ENCODE assay signal across 8 cellular contexts in the genomic region with DNA sequence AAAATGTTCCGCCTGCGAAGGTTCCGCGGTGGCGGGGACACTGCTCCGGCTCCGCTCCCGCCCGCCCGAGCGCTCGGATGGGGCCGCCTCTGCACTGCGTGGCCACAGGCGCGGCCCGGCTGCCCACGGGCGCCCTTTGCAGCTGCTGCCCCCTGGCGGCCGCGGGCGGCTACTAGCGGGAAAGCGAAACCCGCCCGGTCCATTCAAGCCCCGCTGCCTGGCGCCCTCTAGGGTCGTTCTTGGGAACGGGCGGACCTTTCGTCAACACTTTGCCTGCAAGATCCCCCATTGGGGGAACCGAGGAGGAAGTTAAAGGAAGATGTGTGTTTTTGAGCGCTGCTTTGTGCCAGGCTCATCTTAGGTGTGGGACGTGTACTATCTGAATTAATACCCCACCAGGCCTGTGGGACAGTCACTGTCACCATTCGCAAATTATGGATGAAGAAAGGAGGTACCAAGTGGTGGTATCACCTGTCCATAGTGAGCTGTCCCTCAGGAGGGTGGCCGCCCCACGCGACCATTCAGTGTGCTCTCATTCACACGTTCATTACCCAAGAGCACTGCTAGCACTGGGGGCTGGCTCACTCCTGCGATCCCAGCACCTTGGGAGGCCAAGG. TPM values are rescaled to one million over a fixed set of nuclear protein-coding genes. Genes with fewer than 3 reads are reported as not detected.
A peak's percentile ranks its signal among the peaks of the same experiment; 100 is the strongest.
DNase-seq lines count a peak whose midpoint lies in the region; ATAC-seq lines count a peak whose summit lies in the region.

No MANE protein-coding gene starts in this region.

- peaks cover 5% of the 10 kb centered on the region for H3K36me3 Mint-ChIP-seq in activated CD4-positive, alpha-beta T cell treated with anti-CD3 and anti-CD28 coated beads for 36 hours (ENCODE audit: low read depth)

- no peak overlapping the region for H3K4me3 Mint-ChIP-seq in activated CD4-positive, alpha-beta T cell treated with anti-CD3 and anti-CD28 coated beads for 36 hours

- H3K9me3 Mint-ChIP-seq in activated CD4-positive, alpha-beta T cell treated with anti-CD3 and anti-CD28 coated beads for 36 hours (ENCODE audit: low read depth), result no peaks in the 10 kb centered on the region

- POLR2A ChIA-PET in activated CD4-positive, alpha-beta T cell treated with anti-CD3 and anti-CD28 coated beads for 36 hours (lab: Charles Lee), result interaction anchor here (0.6 to 1.1 kb wide), 3 partner anchors 8 to 25 kb away, joined by 3 to 4 read pairs (median 3); partner anchors contain the start of genes CDCA4 and GPR132

- peak; percentile 44 for DNase-seq in A172 (ENCODE audit: low spot score)
- DNase-seq in NCI-H526 (lab: John Stamatoyannopoulos, UW), result peak; percentile 51 to 95
- DNase-seq in activated CD4-positive, alpha-beta T cell treated with anti-CD3 and anti-CD28 coated beads for 36 hours, result peak; percentile 96
- peak; percentile 85 for DNase-seq in central memory CD4-positive, alpha-beta T cell
- peak; percentile 91 for DNase-seq in left kidney (ENCODE audit: low read depth, low spot score)
- DNase-seq in stimulated activated CD4-positive, alpha-beta T cell treated with anti-CD3 and anti-CD28 coated beads, Interleukin-4, amount 100 ng/mL, for 4 hours, result peak; percentile 83 to 94

- intact Hi-C loops in activated CD4-positive, alpha-beta T cell treated with anti-CD3 and anti-CD28 coated beads for 36 hours (cut with DNase I, micrococcal nuclease), result loop anchor here (1.0 to 2.0 kb wide), 9 partner anchors 20 to 150 kb away; partner anchors contain the start of genes CDCA4 (in 2 of the 2) and CLBA1 (in 1 of the 2)

- ATAC-seq in GM18867 (IDR thresholded peaks at IDR 0.05; ENCODE audit: unreplicated experiment) (peak; percentile 60), HG03439 (IDR thresholded peaks at IDR 0.05; ENCODE audit: unreplicated experiment) (peak; percentile 80)
- peak; percentile 89 for ATAC-seq in activated CD4-positive, alpha-beta T cell treated with anti-CD3 and anti-CD28 coated beads for 36 hours

- H3K27ac Mint-ChIP-seq in activated CD4-positive, alpha-beta T cell treated with anti-CD3 and anti-CD28 coated beads for 36 hours, result peak overlapping the region; percentile 25

- peaks cover 9% of the 10 kb centered on the region for H3K27me3 Mint-ChIP-seq in activated CD4-positive, alpha-beta T cell treated with anti-CD3 and anti-CD28 coated beads for 36 hours

- H3K4me1 Mint-ChIP-seq in activated CD4-positive, alpha-beta T cell treated with anti-CD3 and anti-CD28 coated beads for 36 hours, result peaks cover 14% of the 10 kb centered on the region

- CTCF ChIA-PET in activated CD4-positive, alpha-beta T cell treated with anti-CD3 and anti-CD28 coated beads for 36 hours (lab: Charles Lee), result interaction anchor here (0.6 to 5.5 kb wide), 31 partner anchors 8 to 1939 kb away, joined by 3 to 70 read pairs (median 4); partner anchors contain the start of genes AHNAK2, CDCA4, CLBA1 and GPR132

RNA-seq across cellular contexts. Expression of gene GPR132, which starts 19.4 kb away (rescaled TPM):
- total RNA-seq in A172 (2014; rRNA removed; shearing (Covaris generic)), result 0.19 TPM in 1 of 2 replicates, not detected in the other
- total RNA-seq in activated CD4-positive, alpha-beta T cell treated with anti-CD3 and anti-CD28 coated beads for 36 hours, result 10 to 100 TPM; 27.7 to 35.4 TPM

RNA-seq across cellular contexts. Expression of gene CDCA4, which starts 24.9 kb away (rescaled TPM):
- 37.2 and 40.4 TPM in 2 replicates for total RNA-seq in A172 (2014; rRNA removed; shearing (Covaris generic))
- 10 to 100 TPM; 52.0 to 62.7 TPM for total RNA-seq in activated CD4-positive, alpha-beta T cell treated with anti-CD3 and anti-CD28 coated beads for 36 hours

Comparison
In these comparisons a context has a peak if more than half of its experiments do, and no peak if none do; other contexts are left out.
1. Peak in every context shown above with its lines: DNase-seq and ATAC-seq.
2. DNase-seq: peak in every context shown above with its lines; median percentile 96 in activated CD4-positive, alpha-beta T cell treated with anti-CD3 and anti-CD28 coated beads for 36 hours; 91 in left kidney; 88 in stimulated activated CD4-positive, alpha-beta T cell treated with anti-CD3 and anti-CD28 coated beads, Interleukin-4, amount 100 ng/mL, for 4 hours; 85 in central memory CD4-positive, alpha-beta T cell; 73 in NCI-H526; 44 in A172.
3. RNA of gene GPR132, which starts 19.4 kb away (total RNA-seq): 27.7 to 35.4 TPM in activated CD4-positive, alpha-beta T cell treated with anti-CD3 and anti-CD28 coated beads for 36 hours; 0.19 TPM in A172; every median in the first group is over 10 times any median in the second.